1 cellular context compared by ENCODE assay signal in genomic region chr2:43993437-43993836, GRCh38.
TF ChIP-seq lines count a peak whose summit lies in the region.

No MANE protein-coding gene starts in this region.

TF ChIP-seq in HepG2, 621 proteins besides CTCF, POLR2A, EP300 and RAD21 (continued from another document and continues in another):
- no peak for TF ChIP-seq MZF1 (CRISPR knock-in tag; IDR thresholded peaks at IDR 0.05; ENCODE audit: borderline replicate concordance)
- TF ChIP-seq SAP130 (CRISPR knock-in tag; IDR thresholded peaks at IDR 0.05; ENCODE audit: low read depth), result peak; percentile 33
- no peak for TF ChIP-seq ZBTB7B (CRISPR knock-in tag; IDR thresholded peaks at IDR 0.05)
- TF ChIP-seq ZNF562 (CRISPR knock-in tag; IDR thresholded peaks at IDR 0.05; ENCODE audit: borderline replicate concordance), result no peak
- no peak for TF ChIP-seq SOX13 (IDR thresholded peaks at IDR 0.05)
- 0 out of 4 replicates have a peak, but pooled peaks of 1 of the 2 experiments have one; percentile 23 for TF ChIP-seq SOX13 (CRISPR knock-in tag; conservative IDR thresholded peaks at IDR 0.05 in 1 of 2, IDR thresholded peaks at IDR 0.05 in 1 of 2)
- no peak for TF ChIP-seq ELF1 (CRISPR knock-in tag; IDR thresholded peaks at IDR 0.05)
- 0 out of 2 replicates have a peak, but pooled peaks have one; percentile 30 for TF ChIP-seq SNAI1 (CRISPR knock-in tag; IDR thresholded peaks at IDR 0.05; ENCODE audit: borderline replicate concordance)
- no peak for TF ChIP-seq ZNF513 (CRISPR knock-in tag; conservative IDR thresholded peaks at IDR 0.05)
- TF ChIP-seq U2AF1 (optimal IDR thresholded peaks at IDR 0.05; ENCODE audit: low read depth, low read length), result no peak
- no peak for TF ChIP-seq ZNF782 (CRISPR knock-in tag; IDR thresholded peaks at IDR 0.05; ENCODE audit: borderline replicate concordance)
- 0 out of 2 replicates have a peak, but pooled peaks have one; percentile 11 for TF ChIP-seq ZKSCAN8 (CRISPR knock-in tag; IDR thresholded peaks at IDR 0.05; ENCODE audit: borderline replicate concordance)
- TF ChIP-seq ELF4 (CRISPR knock-in tag; IDR thresholded peaks at IDR 0.05; ENCODE audit: borderline replicate concordance), result no peak
- no peak for TF ChIP-seq ZSCAN21 (CRISPR knock-in tag; IDR thresholded peaks at IDR 0.05; ENCODE audit: borderline replicate concordance)
- TF ChIP-seq FOXA3 (CRISPR knock-in tag; IDR thresholded peaks at IDR 0.05), result peak; percentile 47; the same call in 1 of the 2 replicates
- no peak for TF ChIP-seq ETS1 (CRISPR knock-in tag; IDR thresholded peaks at IDR 0.05)
- no peak for TF ChIP-seq FIP1L1 (IDR thresholded peaks at IDR 0.05; ENCODE audit: borderline replicate concordance, insufficient read depth, low read depth, low read length)
- TF ChIP-seq ATAD3A (CRISPR knock-in tag; IDR thresholded peaks at IDR 0.05), result no peak
- TF ChIP-seq MAX (IDR thresholded peaks at IDR 0.05), result peak; percentile 53; the same call in 1 of the 2 replicates
- TF ChIP-seq ARID5B (CRISPR knock-in tag; IDR thresholded peaks at IDR 0.05), result peak; percentile 10; the same call in 1 of the 2 replicates
- no peak for TF ChIP-seq ZNF24 (IDR thresholded peaks at IDR 0.05)
- TF ChIP-seq E2F5 (CRISPR knock-in tag; conservative IDR thresholded peaks at IDR 0.05), result no peak
- no peak for TF ChIP-seq ZBTB42 (CRISPR knock-in tag; IDR thresholded peaks at IDR 0.05)
- no peak for TF ChIP-seq PAXIP1 (CRISPR knock-in tag; conservative IDR thresholded peaks at IDR 0.05)
- 0 out of 2 replicates have a peak, but pooled peaks have one; percentile 40 for TF ChIP-seq MLX (CRISPR knock-in tag; IDR thresholded peaks at IDR 0.05)
- TF ChIP-seq MATR3 (CRISPR knock-in tag; IDR thresholded peaks at IDR 0.05), result no peak
- TF ChIP-seq ZNF547 (CRISPR knock-in tag; IDR thresholded peaks at IDR 0.05), result no peak
- no peak for TF ChIP-seq IRF1 (CRISPR knock-in tag; IDR thresholded peaks at IDR 0.05; ENCODE audit: low read depth)
- TF ChIP-seq SPEN (CRISPR knock-in tag; IDR thresholded peaks at IDR 0.05; ENCODE audit: low read depth), result no peak
- no peak for TF ChIP-seq PRDM4 (CRISPR knock-in tag; IDR thresholded peaks at IDR 0.05; ENCODE audit: borderline replicate concordance)
- no peak for TF ChIP-seq ZNF430 (CRISPR knock-in tag; IDR thresholded peaks at IDR 0.05)
- no peak for TF ChIP-seq FOXA1 (IDR thresholded peaks at IDR 0.05)
- peak; percentile 42 for TF ChIP-seq FOXA1 (CRISPR knock-in tag; IDR thresholded peaks at IDR 0.05)
- no peak for TF ChIP-seq TBL1XR1 (IDR thresholded peaks at IDR 0.05; ENCODE audit: borderline replicate concordance, low read length, partially characterized antibody)
- no peak for TF ChIP-seq RELA (CRISPR knock-in tag; IDR thresholded peaks at IDR 0.05)
- peak; percentile 22; the same call in 1 of the 2 replicates for TF ChIP-seq FOXK1 (CRISPR knock-in tag; IDR thresholded peaks at IDR 0.05; ENCODE audit: borderline replicate concordance, low read depth)
- no peak for TF ChIP-seq ZNF549 (CRISPR knock-in tag; IDR thresholded peaks at IDR 0.05)
- TF ChIP-seq SMC3 (IDR thresholded peaks at IDR 0.05; ENCODE audit: low read length), result no peak
- TF ChIP-seq MTF2 (CRISPR knock-in tag; IDR thresholded peaks at IDR 0.05; ENCODE audit: borderline replicate concordance), result no peak
- no peak for TF ChIP-seq HNRNPK (IDR thresholded peaks at IDR 0.05; ENCODE audit: low read depth, low read length, poor library complexity, severe bottlenecking)
- no peak for TF ChIP-seq SOX6 (IDR thresholded peaks at IDR 0.05)
- 0 out of 2 replicates have a peak, but pooled peaks have one; percentile 31 for TF ChIP-seq SOX6 (CRISPR knock-in tag; IDR thresholded peaks at IDR 0.05)
- TF ChIP-seq ZNF687 (CRISPR knock-in tag; IDR thresholded peaks at IDR 0.05), result no peak
- peak; percentile 59; the same call in 1 of the 2 replicates for TF ChIP-seq BCL6 (CRISPR knock-in tag; IDR thresholded peaks at IDR 0.05)
- no peak for TF ChIP-seq ZNF570 (CRISPR knock-in tag; IDR thresholded peaks at IDR 0.05; ENCODE audit: borderline replicate concordance)
- TF ChIP-seq ZNF546 (CRISPR knock-in tag; conservative IDR thresholded peaks at IDR 0.05), result no peak
